13 cellular contexts compared by ENCODE assay signal in genomic region chr15:74497584-74497983, GRCh38. TPM values are rescaled to one million over a fixed set of nuclear protein-coding genes. Genes with fewer than 3 reads are reported as not detected.
DNase-seq lines count a peak whose midpoint lies in the region; ATAC-seq and TF ChIP-seq lines count a peak whose summit lies in the region.
"Had no signal": no experiment of that assay in that cellular context is flagged by ENCODE, and none has a peak within 500 bp of the region (broad histone marks: within the 10 kb centered on the region; RNA-seq: fewer than 3 reads in every experiment).

No MANE protein-coding gene starts in this region.

- peaks cover 2% of the 10 kb centered on the region for H3K36me3 Mint-ChIP-seq in WTC11

- no peaks in the 10 kb centered on the region for H3K9me3 Mint-ChIP-seq in WTC11

- H3K4me3 Mint-ChIP-seq in WTC11, result no peak overlapping the region

- POLR2A ChIA-PET in WTC11 (lab: Charles Lee), result interaction anchor here (1.3 kb wide), 1 partner anchor 43 kb away, joined by 4 read pairs; the partner anchor contains the start of gene ARID3B

- ATAC-seq in WTC11, result no peak
- ATAC-seq: A549 had no signal

- H3K27ac Mint-ChIP-seq in WTC11, result peak overlapping the region; percentile 72

- CTCF ChIA-PET in WTC11 (lab: Charles Lee), result no interaction called here

- no peaks in the 10 kb centered on the region for H3K27me3 Mint-ChIP-seq in WTC11 (ENCODE audit: low read depth)

- peak; percentile 66 for DNase-seq in A172 (ENCODE audit: low spot score)
- DNase-seq in LoVo (ENCODE audit: low spot score), result peak; percentile 39
- DNase-seq in NCI-H2196 treated with DMSO at 0.1 percent for 48 hours (lab: John Stamatoyannopoulos, UW; ENCODE audit: unreplicated experiment), result peak; percentile 18
- no peak for DNase-seq in WTC11 (ENCODE audit: low spot score)
- DNase-seq in stimulated activated CD4-positive, alpha-beta T cell treated with anti-CD3 and anti-CD28 coated beads, Interleukin-2, amount 100 ng/mL, for 24 hours, result no peak
- no peak for DNase-seq in NK-92 treated with Interleukin-12 subunit alpha and Interleukin-12 subunit beta, amount 100 ng/mL, for 24 hours (lab: John Stamatoyannopoulos, UW)
- no peak for DNase-seq in DMS114 treated with DMSO at 0.1 percent for 48 hours (lab: John Stamatoyannopoulos, UW; ENCODE audit: unreplicated experiment)
- no peak for DNase-seq in C1 segment of cervical spinal cord (lab: John Stamatoyannopoulos, UW)
- DNase-seq: activated CD4-positive, alpha-beta T cell treated with anti-CD3 and anti-CD28 coated beads, Interleukin-2, amount 50 U/mL, for 1 hour; effector CD4-positive, alpha-beta T cell; Right ventricle myocardium superior; stimulated activated naive CD4-positive, alpha-beta T cell had no signal

- TF ChIP-seq CTCF in WTC11 (IDR thresholded peaks at IDR 0.05), result no peak

- peaks cover 4% of the 10 kb centered on the region for H3K4me1 Mint-ChIP-seq in WTC11

TF ChIP-seq in WTC11, 78 proteins besides CTCF, POLR2A, EP300 and RAD21:
- TF ChIP-seq AFF4 (CRISPR knock-in tag; IDR thresholded peaks at IDR 0.05; ENCODE audit: borderline replicate concordance), result no peak
- no peak for TF ChIP-seq AR (CRISPR knock-in tag; IDR thresholded peaks at IDR 0.05)
- no peak for TF ChIP-seq ZNF423 (CRISPR knock-in tag; IDR thresholded peaks at IDR 0.05)
- no peak for TF ChIP-seq E2F1 (CRISPR knock-in tag; IDR thresholded peaks at IDR 0.05)
- no peak for TF ChIP-seq ATF1 (CRISPR knock-in tag; IDR thresholded peaks at IDR 0.05)
- no peak for TF ChIP-seq ZNF416 (CRISPR knock-in tag; IDR thresholded peaks at IDR 0.05)
- no peak for TF ChIP-seq E2F5 (CRISPR knock-in tag; IDR thresholded peaks at IDR 0.05)
- no peak for TF ChIP-seq PRRX2 (CRISPR knock-in tag; IDR thresholded peaks at IDR 0.05)
- TF ChIP-seq CREM (CRISPR knock-in tag; IDR thresholded peaks at IDR 0.05), result no peak
- no peak for TF ChIP-seq ZNF219 (CRISPR knock-in tag; IDR thresholded peaks at IDR 0.05; ENCODE audit: borderline replicate concordance)
- no peak for TF ChIP-seq USF1 (CRISPR knock-in tag; IDR thresholded peaks at IDR 0.05)
- no peak for TF ChIP-seq MYBL2 (CRISPR knock-in tag; IDR thresholded peaks at IDR 0.05)

RNA-seq across cellular contexts. Expression of gene UBL7, which starts 36.6 kb away (rescaled TPM):
- total RNA-seq in A172 (2014; rRNA removed; shearing (Covaris generic)), result 102 and 137 TPM in 2 replicates
- 62.1 to 70.1 TPM (median 70.1 TPM) in 3 replicates for total RNA-seq in WTC11 (2021)

RNA-seq across cellular contexts. Expression of gene ARID3B, which starts 43.4 kb away (rescaled TPM):
- total RNA-seq in A172 (2014; rRNA removed; shearing (Covaris generic)), result 1.5 and 1.7 TPM in 2 replicates
- total RNA-seq in WTC11 (2021), result 122 to 133 TPM (median 124 TPM) in 3 replicates

Comparison
In these comparisons a context has a peak if more than half of its experiments do, and no peak if none do; other contexts are left out.
1. DNase-seq: peak in A172 (single experiment), LoVo (single experiment) and NCI-H2196 treated with DMSO at 0.1 percent for 48 hours (single experiment); none in WTC11 (single experiment), stimulated activated CD4-positive, alpha-beta T cell treated with anti-CD3 and anti-CD28 coated beads, Interleukin-2, amount 100 ng/mL, for 24 hours (0 of 2), NK-92 treated with Interleukin-12 subunit alpha and Interleukin-12 subunit beta, amount 100 ng/mL, for 24 hours (single experiment), DMS114 treated with DMSO at 0.1 percent for 48 hours (single experiment) and C1 segment of cervical spinal cord (0 of 14).
2. RNA of gene ARID3B, which starts 43.4 kb away (total RNA-seq): 122 to 133 TPM in WTC11; 1.5 to 1.7 TPM in A172; every median in the first group is over 10 times any median in the second.